ENCODE assay signal across 12 cellular contexts in the genomic region with DNA sequence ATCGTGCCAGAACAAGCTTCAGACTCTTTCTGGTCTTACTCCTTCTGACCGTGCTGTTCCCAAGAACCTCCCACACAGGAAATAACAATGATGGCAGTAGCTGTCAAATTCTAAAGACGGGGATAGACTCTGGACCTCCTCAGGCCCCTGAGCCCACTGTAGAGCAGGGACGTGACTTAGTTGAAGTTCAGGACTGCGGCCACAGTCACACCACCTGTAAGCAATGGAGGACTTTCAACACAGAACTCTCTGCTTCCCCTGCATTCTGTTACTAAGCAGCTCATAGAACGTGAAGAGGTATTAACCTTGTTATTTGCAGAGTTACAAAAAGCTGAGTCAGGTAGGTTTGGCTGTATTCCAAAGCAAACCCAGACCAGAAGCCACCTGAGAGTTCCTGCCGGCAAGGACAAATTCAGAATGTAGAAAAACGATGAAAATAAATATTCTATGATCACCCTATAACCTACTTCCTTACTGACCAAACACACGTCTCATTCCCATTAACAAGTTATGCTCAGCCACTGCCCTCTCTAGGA. TPM values are rescaled to one million over a fixed set of nuclear protein-coding genes. Genes with fewer than 3 reads are reported as not detected.
DNase-seq lines count a peak whose midpoint lies in the region; ATAC-seq and TF ChIP-seq lines count a peak whose summit lies in the region.
"Had no signal": no experiment of that assay in that cellular context is flagged by ENCODE, and none has a peak within 500 bp of the region (broad histone marks: within the 10 kb centered on the region; RNA-seq: fewer than 3 reads in every experiment).

No MANE protein-coding gene starts in this region.

- ATAC-seq in GM18858 (IDR thresholded peaks at IDR 0.05; ENCODE audit: unreplicated experiment) (no peak), HG03039 (IDR thresholded peaks at IDR 0.05; ENCODE audit: unreplicated experiment) (no peak)

- no peaks in the 10 kb centered on the region for H3K27me3 ChIP-seq in osteoblast (ENCODE audit: insufficient read depth, low read length)
- H3K27me3 ChIP-seq: SJSA1 had no signal

- H3K4me1 ChIP-seq in osteoblast (ENCODE audit: insufficient read depth, low read length) = no peaks in the 10 kb centered on the region
- H3K4me1 ChIP-seq: SJSA1 had no signal

- H4K20me1 ChIP-seq in osteoblast (ENCODE audit: insufficient read depth, low read length) = no peaks in the 10 kb centered on the region

- no peaks in the 10 kb centered on the region for H3K9me3 ChIP-seq in osteoblast (ENCODE audit: low read depth, low read length)
- H3K9me3 ChIP-seq: SJSA1 had no signal

- H2AFZ ChIP-seq in osteoblast (ENCODE audit: low read length) = peak overlapping the region; percentile 31

- intact Hi-C loops in posterior cingulate gyrus (cut with DNase I) = no loop called here

- H3K4me2 ChIP-seq in osteoblast (ENCODE audit: insufficient read depth, low read length) = no peak overlapping the region

- no peak overlapping the region for H3K4me3 ChIP-seq in osteoblast (ENCODE audit: insufficient read depth, low read length)
- H3K4me3 ChIP-seq: SJSA1 had no signal

- H3K36me3 ChIP-seq in osteoblast (ENCODE audit: insufficient read depth, low read length) = no peaks in the 10 kb centered on the region
- H3K36me3 ChIP-seq: SJSA1 had no signal

- TF ChIP-seq CTCF in osteoblast (IDR thresholded peaks at IDR 0.05; ENCODE audit: extremely low read depth, low read depth, low read length) = no peak

- no peaks in the 10 kb centered on the region for H3K79me2 ChIP-seq in osteoblast (ENCODE audit: insufficient read depth, low read length)

- no peak overlapping the region for H3K27ac ChIP-seq in osteoblast (ENCODE audit: low read depth, low read length)
- H3K27ac ChIP-seq: SJSA1 had no signal

- peak; percentile 96 for DNase-seq in DMS53 (lab: John Stamatoyannopoulos, UW)
- peak; percentile 41 for DNase-seq in NCI-H2196 treated with DMSO at 0.1 percent for 48 hours (lab: John Stamatoyannopoulos, UW; ENCODE audit: unreplicated experiment)
- DNase-seq in dermis microvascular lymphatic vessel endothelial cell (ENCODE audit: low read depth in 2 of 2) = peak; percentile 10
- DNase-seq in osteoblast (ENCODE audit: insufficient read length, low spot score, missing footprints) = no peak
- DNase-seq in H4 (ENCODE audit: low spot score) = no peak
- DNase-seq in posterior cingulate gyrus = no peak
- DNase-seq: activated CD4-positive, alpha-beta T cell treated with anti-CD3 and anti-CD28 coated beads, Interleukin-2, amount 50 U/mL, for 4 hours; CD8-positive, alpha-beta memory T cell; islet precursor cell had no signal

RNA-seq across cellular contexts. Expression of a gene that starts 12.7 kb away (rescaled TPM):
- total RNA-seq in dermis microvascular lymphatic vessel endothelial cell (1.9 and 2.9 TPM in 2 replicates), osteoblast (not detected in 2 replicates)
- not detected in 2 replicates for total RNA-seq in H4 (2014; rRNA removed; shearing (Covaris generic))
- total RNA-seq: SJSA1 had no signal

Comparison
In these comparisons a context has a peak if more than half of its experiments do, and no peak if none do; other contexts are left out.
1. DNase-seq: peak in DMS53 (single experiment), NCI-H2196 treated with DMSO at 0.1 percent for 48 hours (single experiment) and dermis microvascular lymphatic vessel endothelial cell (2 of 2); none in osteoblast (single experiment), H4 (single experiment) and posterior cingulate gyrus (0 of 10).